Comparison of ENCODE assay signal across 12 cellular contexts in the genomic region with DNA sequence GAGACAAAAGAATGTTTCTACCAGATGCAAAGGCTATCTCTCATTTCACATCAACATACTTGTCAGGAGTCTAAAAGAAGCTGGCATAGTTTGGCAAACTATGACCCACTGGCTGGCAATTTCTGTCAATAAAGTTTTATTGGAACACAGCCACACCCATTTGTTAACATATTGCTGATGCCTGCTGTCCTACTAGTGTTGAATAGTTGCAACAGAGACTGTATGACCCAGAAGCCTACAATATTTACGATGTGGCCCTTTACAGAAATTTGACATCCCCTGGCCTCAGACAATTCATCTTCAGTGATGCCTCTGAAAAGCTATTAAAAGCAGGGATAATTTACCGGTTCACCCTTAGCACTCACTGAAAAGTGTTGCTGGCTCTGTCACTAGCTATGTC.
A peak's percentile ranks its signal among the peaks of the same experiment; 100 is the strongest.
DNase-seq lines count a peak whose midpoint lies in the region; ATAC-seq, FAIRE-seq and TF ChIP-seq lines count a peak whose summit lies in the region.
"Had no signal": no experiment of that assay in that cellular context is flagged by ENCODE, and none has a peak within 500 bp of the region (broad histone marks: within the 10 kb centered on the region; RNA-seq: fewer than 3 reads in every experiment).

No MANE protein-coding gene starts in this region.

- TF ChIP-seq CTCF in kidney (IDR thresholded peaks at IDR 0.05; ENCODE audit: borderline replicate concordance, extremely low read depth, insufficient read depth) (no peak), smooth muscle cell (IDR thresholded peaks at IDR 0.05; ENCODE audit: borderline replicate concordance, insufficient read depth, poor library complexity, severe bottlenecking) (no peak)

- H3K4me1 ChIP-seq in kidney (ENCODE audit: control insufficient read depth in 1 of 2, insufficient read depth in 1 of 2, low read depth in 1 of 2, low read length in 2 of 2) (peaks cover 21 to 65% of the 10 kb centered on the region in 2 donors), smooth muscle cell (ENCODE audit: low read depth) (no peaks in the 10 kb centered on the region)

- FAIRE-seq in kidney (lab: Jason Lieb, UNC) = no peak
- FAIRE-seq: bronchial epithelial cell, G401.6, TTC549 had no signal

- WGBS in smooth muscle cell (ENCODE audit: low lambda C conversion rate) = 61% methylated on average over 2 of the region's 2 CpGs

- peak; percentile 39 for DNase-seq in EL
- no peak for DNase-seq in SK-N-MC (ENCODE audit: low read depth, low spot score)
- DNase-seq in kidney = no peak
- DNase-seq in smooth muscle cell (lab: John Stamatoyannopoulos, UW; ENCODE audit: unreplicated experiment) = no peak
- no peak for DNase-seq in central memory CD4-positive, alpha-beta T cell
- no peak for DNase-seq in NCI-H748 (lab: John Stamatoyannopoulos, UW; ENCODE audit: unreplicated experiment)
- DNase-seq: NCI-H510A treated with DMSO at 0.1 percent for 48 hours had no signal

- H3K27me3 ChIP-seq in smooth muscle cell (ENCODE audit: low read depth) = no peaks in the 10 kb centered on the region

- intact Hi-C loops in kidney (cut with DNase I) = no loop called here

- H2AFZ ChIP-seq in smooth muscle cell (ENCODE audit: low read depth) = no peak overlapping the region

- H3K9ac ChIP-seq in SK-N-MC (ENCODE audit: insufficient read length) (no peak overlapping the region), kidney (ENCODE audit: low read length in 2 of 2) (no peak overlapping the region), smooth muscle cell (ENCODE audit: low read depth) (no peak overlapping the region)

- H3K4me3 ChIP-seq in SK-N-MC (no peak overlapping the region), kidney (ENCODE audit: low read length in 2 of 2) (peak overlapping the region in 1 of 2 donors; percentile 22), smooth muscle cell (no peak overlapping the region)

- ATAC-seq in GM19324 (IDR thresholded peaks at IDR 0.05; ENCODE audit: low FRiP score, unreplicated experiment) = no peak
- ATAC-seq in HG02884 (IDR thresholded peaks at IDR 0.05; ENCODE audit: unreplicated experiment) = no peak

- H3K27ac ChIP-seq in SK-N-MC = peak overlapping the region; percentile 95
- H3K27ac ChIP-seq in kidney (ENCODE audit: low read depth in 2 of 2, low read length in 2 of 2) = peak overlapping the region; percentile 80 to 94
- H3K27ac ChIP-seq in smooth muscle cell (ENCODE audit: low read depth) = peak overlapping the region; percentile 34

- H3K79me2 ChIP-seq in smooth muscle cell (ENCODE audit: low read depth) = peaks cover 82% of the 10 kb centered on the region

- H4K20me1 ChIP-seq in smooth muscle cell (ENCODE audit: low read depth) = peaks cover 70% of the 10 kb centered on the region

- peaks cover 13% of the 10 kb centered on the region for H3F3A ChIP-seq in smooth muscle cell (ENCODE audit: low read depth)

- H3K4me2 ChIP-seq in smooth muscle cell = peak overlapping the region; percentile 32

- peaks cover 18% of the 10 kb centered on the region; the same call in 1 of the 2 replicates for H3K36me3 ChIP-seq in SK-N-MC (ENCODE audit: insufficient read depth, low read length)
- H3K36me3 ChIP-seq in kidney (ENCODE audit: control insufficient read depth in 1 of 2, insufficient read depth in 2 of 2, low read length in 2 of 2) = peaks cover 20 to 49% of the 10 kb centered on the region in 2 donors
- peaks cover 31% of the 10 kb centered on the region for H3K36me3 ChIP-seq in smooth muscle cell (ENCODE audit: low read depth)

- H3K9me3 ChIP-seq in SK-N-MC (ENCODE audit: low read depth, low read length) (no peaks in the 10 kb centered on the region), kidney (ENCODE audit: control insufficient read depth in 1 of 2, low read length in 2 of 2) (no peaks in the 10 kb centered on the region), smooth muscle cell (replicated peaks; ENCODE audit: low read depth) (no peaks in the 10 kb centered on the region)

Comparison
In these comparisons a context has a peak if more than half of its experiments do, and no peak if none do; other contexts are left out.
1. H3K27ac ChIP-seq: peak in every context shown above with its lines; median percentile 95 in SK-N-MC; 87 in kidney; 34 in smooth muscle cell.